In the genomic region with DNA sequence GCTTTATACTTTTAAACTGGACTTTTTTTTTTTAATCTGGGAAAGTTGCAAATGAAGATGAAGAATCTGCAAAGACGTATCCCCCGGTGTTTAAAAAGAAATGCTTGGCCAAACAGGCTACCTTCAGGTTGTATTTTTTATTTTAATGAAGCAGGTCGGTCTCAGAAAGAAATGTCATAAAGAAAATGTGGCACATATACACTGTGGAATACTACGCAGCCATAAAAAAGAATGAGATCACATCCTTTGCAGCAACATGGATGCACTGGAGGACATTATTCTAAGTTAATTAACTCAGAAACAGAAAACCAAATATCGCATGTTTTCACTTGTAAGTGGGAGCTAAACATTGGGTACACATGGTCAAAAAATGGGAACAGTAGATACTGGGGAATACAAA, we compare ENCODE assay signal across 34 cellular contexts.
"Had no signal": no experiment of that assay in that cellular context is flagged by ENCODE, and none has a peak within 500 bp of the region (broad histone marks: within the 10 kb centered on the region; RNA-seq: fewer than 3 reads in every experiment).

No MANE protein-coding gene starts in this region.

- H3K4me3 ChIP-seq: ascending aorta, cardiac muscle cell, colonic mucosa, PC-9 had no signal

- H2AFZ ChIP-seq: PC-9 had no signal

- H3K27me3 ChIP-seq: ascending aorta, cardiac muscle cell, colonic mucosa had no signal

- H3K9me3 ChIP-seq: ascending aorta, colonic mucosa had no signal

- H3K27ac ChIP-seq: ascending aorta, cardiac muscle cell, PC-9, RWPE1, VCaP had no signal

- H3K4me1 Mint-ChIP-seq: activated T-helper 17 cell treated with anti-CD3 and anti-CD28 coated beads, Interleukin-2, amount 50 U/mL, for 72 hours had no signal

- H3K36me3 Mint-ChIP-seq: activated naive CD8-positive, alpha-beta T cell treated with anti-CD3 and anti-CD28 coated beads for 36 hours had no signal

- FAIRE-seq: RCC 7860 had no signal

- H3K4me3 Mint-ChIP-seq: activated B cell treated with CpG ODN at 0.5 μM for 24 hours; activated CD8-positive, alpha-beta T cell treated with anti-CD3 and anti-CD28 coated beads for 36 hours; activated naive CD8-positive, alpha-beta T cell treated with anti-CD3 and anti-CD28 coated beads for 36 hours; activated T-cell treated with anti-CD3 and anti-CD28 coated beads, Interleukin-2, amount 50 U/mL, for 72 hours; activated T-helper 17 cell treated with anti-CD3 and anti-CD28 coated beads, Interleukin-2, amount 50 U/mL, for 72 hours; central memory CD8-positive, alpha-beta T cell had no signal

- DNase-seq: activated B cell treated with CpG ODN at 0.5 μM for 24 hours; activated CD4-positive, alpha-beta T cell treated with anti-CD3 and anti-CD28 coated beads for 4 hours; activated CD4-positive, CD25-positive, alpha-beta regulatory T cell treated with anti-CD3 and anti-CD28 coated beads, Interleukin-2, amount 50 U/mL, for 72 hours; activated CD8-positive, alpha-beta T cell treated with anti-CD3 and anti-CD28 coated beads for 36 hours; activated effector memory CD4-positive, alpha-beta T cell treated with anti-CD3 and anti-CD28 coated beads, Interleukin-2, amount 50 U/mL, for 16 hours; activated naive CD4-positive, alpha-beta T cell; activated naive CD4-positive, alpha-beta T cell treated with anti-CD3 and anti-CD28 coated beads, Interleukin-2, amount 50 U/mL, for 16 hours; activated naive CD8-positive, alpha-beta T cell treated with anti-CD3 and anti-CD28 coated beads for 36 hours; activated T-cell treated with anti-CD3 and anti-CD28 coated beads, Interleukin-2, amount 50 U/mL, for 1 hour; activated T-cell treated with anti-CD3 and anti-CD28 coated beads, Interleukin-2, amount 50 U/mL, for 72 hours; amygdala; colonic mucosa; NCI-H1092 treated with DMSO at 0.1 percent for 48 hours; NCI-H1417; NCI-H146; NCI-H187; NCI-H2029 treated with DMSO at 0.1 percent for 48 hours; NCI-H345; NCI-H524 treated with DMSO at 0.1 percent for 48 hours; NK-92 treated with Interleukin-12 subunit alpha and Interleukin-12 subunit beta, amount 100 ng/mL, for 24 hours; PC-9; SIG-M5; SW 1271; T-helper 1 cell; T-helper 2 cell; T-helper 9 cell had no signal

- H3K27me3 Mint-ChIP-seq: activated B cell treated with CpG ODN at 0.5 μM for 24 hours; activated naive CD8-positive, alpha-beta T cell treated with anti-CD3 and anti-CD28 coated beads for 36 hours; central memory CD8-positive, alpha-beta T cell had no signal

- H3K4me2 ChIP-seq: PC-9 had no signal

- H3K9me3 Mint-ChIP-seq: activated B cell treated with CpG ODN at 0.5 μM for 24 hours; activated CD8-positive, alpha-beta T cell treated with anti-CD3 and anti-CD28 coated beads for 36 hours; activated naive CD8-positive, alpha-beta T cell treated with anti-CD3 and anti-CD28 coated beads for 36 hours; activated T-cell treated with anti-CD3 and anti-CD28 coated beads, Interleukin-2, amount 50 U/mL, for 72 hours; activated T-helper 17 cell treated with anti-CD3 and anti-CD28 coated beads, Interleukin-2, amount 50 U/mL, for 72 hours; central memory CD8-positive, alpha-beta T cell had no signal

- H3K27ac Mint-ChIP-seq: activated B cell treated with CpG ODN at 0.5 μM for 24 hours; activated CD8-positive, alpha-beta T cell treated with anti-CD3 and anti-CD28 coated beads for 36 hours; activated naive CD8-positive, alpha-beta T cell treated with anti-CD3 and anti-CD28 coated beads for 36 hours; activated T-cell treated with anti-CD3 and anti-CD28 coated beads, Interleukin-2, amount 50 U/mL, for 72 hours; activated T-helper 17 cell treated with anti-CD3 and anti-CD28 coated beads, Interleukin-2, amount 50 U/mL, for 72 hours had no signal

- ATAC-seq: activated CD8-positive, alpha-beta T cell treated with anti-CD3 and anti-CD28 coated beads for 36 hours; activated T-cell treated with anti-CD3 and anti-CD28 coated beads, Interleukin-2, amount 50 U/mL, for 72 hours; activated T-helper 17 cell treated with anti-CD3 and anti-CD28 coated beads, Interleukin-2, amount 50 U/mL, for 72 hours; Right ventricle myocardium inferior had no signal

- H3K36me3 ChIP-seq: ascending aorta, cardiac muscle cell, colonic mucosa had no signal
